24 cellular contexts compared by ENCODE assay signal in the genomic region with DNA sequence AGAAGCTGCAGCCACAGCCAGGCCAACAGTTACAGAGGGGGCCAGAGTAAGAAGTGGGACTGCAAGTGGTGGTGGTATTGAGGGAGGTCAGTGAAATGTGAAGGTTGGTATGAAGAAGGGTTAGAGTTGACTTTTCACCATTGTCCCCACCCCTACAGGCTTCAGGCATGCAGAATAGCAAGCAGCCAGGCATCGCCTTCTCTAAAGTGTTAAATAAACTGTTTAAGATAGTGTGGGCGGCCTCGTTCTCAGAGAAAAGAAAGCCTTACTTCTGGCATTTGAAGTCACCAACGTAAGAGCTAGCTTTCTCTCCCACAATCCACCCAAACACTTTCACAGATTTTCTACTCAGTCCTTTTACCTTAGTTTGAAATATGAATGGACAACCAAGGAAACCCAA.
"Had no signal": no experiment of that assay in that cellular context is flagged by ENCODE, and none has a peak within 500 bp of the region (broad histone marks: within the 10 kb centered on the region; RNA-seq: fewer than 3 reads in every experiment).

No MANE protein-coding gene starts in this region.

- H3K9ac ChIP-seq: parathyroid adenoma had no signal

- H3K27ac ChIP-seq: dorsolateral prefrontal cortex, lower lobe of right lung, neutrophil, parathyroid adenoma, right atrium auricular region, testis, tibial nerve, upper lobe of left lung had no signal

- ATAC-seq: esophagus mucosa, left colon, left ventricle myocardium superior, natural killer cell, sciatic nerve had no signal

- DNase-seq: cerebellar nuclear complex; effector CD4-positive, alpha-beta T cell; foreskin melanocyte; hypothalamus; immature natural killer cell; islet precursor cell; kidney glomerular epithelial cell; left colon; left ventricle myocardium superior; lower lobe of right lung; natural killer cell; stimulated activated CD4-positive, alpha-beta T cell treated with anti-CD3 and anti-CD28 coated beads, Interleukin-2, amount 100 ng/mL, for 24 hours; stimulated activated CD4-positive, alpha-beta T cell treated with anti-CD3 and anti-CD28 coated beads, Interleukin-4, amount 100 ng/mL, for 24 hours; stimulated activated naive CD4-positive, alpha-beta T cell treated with Interleukin-2 at 50 U/mL for 16 hours; stomach; testis; upper lobe of left lung had no signal

- H3K9me3 ChIP-seq: lower lobe of right lung, neutrophil, right atrium auricular region, stomach, testis, tibial nerve, upper lobe of left lung had no signal

- H2AFZ ChIP-seq: parathyroid adenoma had no signal

- H3K27me3 ChIP-seq: neutrophil, right atrium auricular region, stomach, testis, tibial nerve, upper lobe of left lung had no signal

- H3K4me3 ChIP-seq: dorsolateral prefrontal cortex, lower lobe of right lung, right atrium auricular region, stomach, testis, tibial nerve, upper lobe of left lung had no signal

- H3K79me2 ChIP-seq: parathyroid adenoma had no signal

- H3K4me1 ChIP-seq: lower lobe of right lung, parathyroid adenoma, right atrium auricular region, testis, upper lobe of left lung had no signal
